Comparison of ENCODE assay signal across 9 cellular contexts in the genomic region with DNA sequence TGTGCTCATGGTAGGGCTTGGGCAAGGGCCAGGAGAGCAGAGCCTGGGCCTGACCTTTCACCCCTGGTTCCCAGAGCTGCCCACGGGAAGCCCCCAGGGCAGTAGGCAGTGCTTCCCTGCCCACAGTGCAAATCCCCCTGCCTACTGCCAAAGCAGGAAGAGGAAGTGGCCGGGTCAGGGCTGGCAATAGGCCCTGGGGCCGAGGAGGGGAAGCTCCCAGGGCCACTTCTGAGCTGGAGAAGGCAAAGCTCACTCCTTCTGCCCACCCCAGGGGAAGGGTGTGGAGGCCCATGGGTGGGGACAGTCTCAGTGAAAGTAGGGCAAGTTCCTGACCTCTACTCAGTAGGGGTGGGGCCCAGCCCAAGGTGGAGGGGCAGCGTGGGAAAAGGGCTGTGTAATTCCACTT. TPM values are rescaled to one million over a fixed set of nuclear protein-coding genes. Genes with fewer than 3 reads are reported as not detected.
DNase-seq lines count a peak whose midpoint lies in the region; ATAC-seq and TF ChIP-seq lines count a peak whose summit lies in the region.
"Had no signal": no experiment of that assay in that cellular context is flagged by ENCODE, and none has a peak within 500 bp of the region (broad histone marks: within the 10 kb centered on the region; RNA-seq: fewer than 3 reads in every experiment).

No MANE protein-coding gene starts in this region.

- no peak for TF ChIP-seq CTCF in colonic mucosa (IDR thresholded peaks at IDR 0.05)
- no peak for TF ChIP-seq CTCF in upper lobe of right lung (IDR thresholded peaks at IDR 0.05)

- H3K36me3 ChIP-seq in colonic mucosa (no peaks in the 10 kb centered on the region), mucosa of rectum (ENCODE audit: control insufficient read depth in 2 of 2, insufficient read depth in 2 of 2, low read length in 2 of 2) (no peaks in the 10 kb centered on the region), upper lobe of right lung (no peaks in the 10 kb centered on the region)

- H3K27ac ChIP-seq in colonic mucosa (peak overlapping the region; percentile 40), mucosa of rectum (ENCODE audit: low read depth in 2 of 2, low read length in 2 of 2) (peak overlapping the region; percentile 72 to 76), upper lobe of right lung (peak overlapping the region; percentile 78)

- H3K4me1 Mint-ChIP-seq in activated CD8-positive, alpha-beta memory T cell treated with anti-CD3 and anti-CD28 coated beads, Interleukin-2, amount 10 ng/mL, durations not matched to agents 7 days and 5 days: peaks cover 42% of the 10 kb centered on the region

- no peak overlapping the region for H3K4me3 Mint-ChIP-seq in activated CD8-positive, alpha-beta memory T cell treated with anti-CD3 and anti-CD28 coated beads, Interleukin-2, amount 10 ng/mL, durations not matched to agents 7 days and 5 days

- H3K9me3 ChIP-seq in colonic mucosa: no peaks in the 10 kb centered on the region
- no peaks in the 10 kb centered on the region for H3K9me3 ChIP-seq in mucosa of rectum (ENCODE audit: control insufficient read depth in 2 of 2, low read length in 2 of 2)
- H3K9me3 ChIP-seq in upper lobe of right lung: no peaks in the 10 kb centered on the region

- DNase-seq in activated CD8-positive, alpha-beta memory T cell treated with anti-CD3 and anti-CD28 coated beads, Interleukin-2, amount 10 ng/mL, durations not matched to agents 7 days and 5 days: no peak
- no peak for DNase-seq in activated CD8-positive, alpha-beta memory T cell treated with anti-CD3 and anti-CD28 coated beads for 24 hours
- DNase-seq in colonic mucosa (peak; percentile 82), upper lobe of right lung (peak; percentile 84), T-helper 1 cell (no peak), HuH-7.5 (ENCODE audit: low spot score) (no peak)
- DNase-seq in NK-92 treated with Interleukin-12 subunit alpha and Interleukin-12 subunit beta, amount 100 ng/mL, for 24 hours (lab: John Stamatoyannopoulos, UW): no peak

- H3K27me3 ChIP-seq in colonic mucosa (no peaks in the 10 kb centered on the region), mucosa of rectum (ENCODE audit: control insufficient read depth in 2 of 2, insufficient read depth in 2 of 2, low read length in 2 of 2) (no peaks in the 10 kb centered on the region), upper lobe of right lung (no peaks in the 10 kb centered on the region)

- intact Hi-C loops in colonic mucosa (cut with DNase I): no loop called here
- intact Hi-C loops in upper lobe of right lung (cut with DNase I): no loop called here

- peaks cover 2% of the 10 kb centered on the region for H3K36me3 Mint-ChIP-seq in activated CD8-positive, alpha-beta memory T cell treated with anti-CD3 and anti-CD28 coated beads, Interleukin-2, amount 10 ng/mL, durations not matched to agents 7 days and 5 days

- no peak for ATAC-seq in activated CD8-positive, alpha-beta memory T cell treated with anti-CD3 and anti-CD28 coated beads, Interleukin-2, amount 10 ng/mL, durations not matched to agents 7 days and 5 days
- peak; percentile 68 for ATAC-seq in upper lobe of right lung

- no peak overlapping the region for H3K4me3 ChIP-seq in colonic mucosa
- H3K4me3 ChIP-seq in mucosa of rectum (ENCODE audit: low read length in 2 of 2): no peak overlapping the region
- H3K4me3 ChIP-seq in upper lobe of right lung: no peak overlapping the region

- H3K9me3 Mint-ChIP-seq in activated CD8-positive, alpha-beta memory T cell treated with anti-CD3 and anti-CD28 coated beads, Interleukin-2, amount 10 ng/mL, durations not matched to agents 7 days and 5 days (ENCODE audit: low read depth): no peaks in the 10 kb centered on the region

- H3K27me3 Mint-ChIP-seq in activated CD8-positive, alpha-beta memory T cell treated with anti-CD3 and anti-CD28 coated beads, Interleukin-2, amount 10 ng/mL, durations not matched to agents 7 days and 5 days: peaks cover 6% of the 10 kb centered on the region

- peak overlapping the region; percentile 61 to 64 for H3K9ac ChIP-seq in colonic mucosa (ENCODE audit: low read depth in 2 of 2, low read length in 2 of 2)
- H3K9ac ChIP-seq in mucosa of rectum (ENCODE audit: low read depth in 1 of 2, low read length in 2 of 2): peak overlapping the region; percentile 54 to 56

- H3K4me1 ChIP-seq in colonic mucosa: peaks cover 17% of the 10 kb centered on the region
- peaks cover 24 to 29% of the 10 kb centered on the region in 2 donors for H3K4me1 ChIP-seq in mucosa of rectum (ENCODE audit: control insufficient read depth in 2 of 2, insufficient read depth in 2 of 2, low read length in 2 of 2)
- H3K4me1 ChIP-seq in upper lobe of right lung: peaks cover 56% of the 10 kb centered on the region

- peak overlapping the region; percentile 14 for H3K27ac Mint-ChIP-seq in activated CD8-positive, alpha-beta memory T cell treated with anti-CD3 and anti-CD28 coated beads, Interleukin-2, amount 10 ng/mL, durations not matched to agents 7 days and 5 days

- CTCF ChIA-PET in activated CD8-positive, alpha-beta memory T cell treated with anti-CD3 and anti-CD28 coated beads, Interleukin-2, amount 10 ng/mL, durations not matched to agents 7 days and 5 days (lab: Charles Lee): interaction anchor here (0.6 to 7.2 kb wide), 2 partner anchors 21 to 22 kb away, joined by 3 to 80 read pairs; no protein-coding TSS in a partner anchor

RNA-seq across cellular contexts. Expression of a gene that starts 5.4 kb away (rescaled TPM):
- total RNA-seq in activated CD8-positive, alpha-beta memory T cell treated with anti-CD3 and anti-CD28 coated beads, Interleukin-2, amount 10 ng/mL, durations not matched to agents 7 days and 5 days: 10 to 100 TPM in 1 of 2 experiments, 1 to 10 TPM in 1; 8.4 to 41.8 TPM
- total RNA-seq in colonic mucosa (10 to 100 TPM; 51.1 to 52.0 TPM), upper lobe of right lung (67.0 TPM)

RNA-seq across cellular contexts. Expression of a gene that starts 24.0 kb away (rescaled TPM):
- total RNA-seq in activated CD8-positive, alpha-beta memory T cell treated with anti-CD3 and anti-CD28 coated beads, Interleukin-2, amount 10 ng/mL, durations not matched to agents 7 days and 5 days: 10 to 100 TPM; 33.3 to 42.2 TPM
- total RNA-seq in colonic mucosa (10 to 100 TPM; 37.7 to 44.0 TPM), upper lobe of right lung (37.3 TPM)

RNA-seq across cellular contexts. Expression of a gene that starts 33.7 kb away (rescaled TPM):
- not detected for total RNA-seq in activated CD8-positive, alpha-beta memory T cell treated with anti-CD3 and anti-CD28 coated beads, Interleukin-2, amount 10 ng/mL, durations not matched to agents 7 days and 5 days
- total RNA-seq in colonic mucosa: under 1 TPM; 0.30 to 0.58 TPM
- total RNA-seq in upper lobe of right lung: 6.1 TPM
- total RNA-seq: RPMI7951 had no signal

RNA-seq across cellular contexts. Expression of a gene that starts 39.1 kb away (rescaled TPM):
- total RNA-seq in activated CD8-positive, alpha-beta memory T cell treated with anti-CD3 and anti-CD28 coated beads, Interleukin-2, amount 10 ng/mL, durations not matched to agents 7 days and 5 days: 1 to 10 TPM; 1.8 to 2.2 TPM
- 10 to 100 TPM in 1 of 2 donors, 1 to 10 TPM in 1; 5.0 to 15.2 TPM for total RNA-seq in colonic mucosa
- 199 TPM for total RNA-seq in upper lobe of right lung

Comparison
In these comparisons a context has a peak if more than half of its experiments do, and no peak if none do; other contexts are left out.
1. DNase-seq: peak in colonic mucosa (single experiment) and upper lobe of right lung (single experiment); none in activated CD8-positive, alpha-beta memory T cell treated with anti-CD3 and anti-CD28 coated beads, Interleukin-2, amount 10 ng/mL, durations not matched to agents 7 days and 5 days (single experiment), activated CD8-positive, alpha-beta memory T cell treated with anti-CD3 and anti-CD28 coated beads for 24 hours (single experiment), T-helper 1 cell (0 of 5), HuH-7.5 (single experiment) and NK-92 treated with Interleukin-12 subunit alpha and Interleukin-12 subunit beta, amount 100 ng/mL, for 24 hours (single experiment).
2. Peak in every context shown above with its lines, with median percentiles within 50 percentile points of each other: H3K27ac ChIP-seq.